Comparison of ENCODE assay signal across 19 cellular contexts in genomic region chr2:3205845-3206244, GRCh38.
"Had no signal": no experiment of that assay in that cellular context is flagged by ENCODE, and none has a peak within 500 bp of the region (broad histone marks: within the 10 kb centered on the region; RNA-seq: fewer than 3 reads in every experiment).

No MANE protein-coding gene starts in this region.

- H3K27me3 Mint-ChIP-seq: naive thymus-derived CD8-positive, alpha-beta T cell; type B pancreatic cell had no signal

- H3K4me1 ChIP-seq: heart right ventricle, right atrium auricular region, suprapubic skin had no signal

- H3K27me3 ChIP-seq: dorsolateral prefrontal cortex, gastrocnemius medialis, heart right ventricle, right atrium auricular region, suprapubic skin, thyroid gland had no signal

- H3K9me3 ChIP-seq: gastrocnemius medialis, mucosa of descending colon, right atrium auricular region, suprapubic skin, thyroid gland had no signal

- H3K4me3 Mint-ChIP-seq: type B pancreatic cell had no signal

- ATAC-seq: esophagus mucosa; gastrocnemius medialis; heart right ventricle; left lobe of liver; mucosa of descending colon; naive thymus-derived CD8-positive, alpha-beta T cell; stimulated activated naive CD8-positive, alpha-beta T cell treated with anti-CD3 and anti-CD28 coated beads, Interleukin-15, Interleukin-2, amounts not matched to agents 100 U/mL and 50 U/mL, for 24 hours had no signal

- H3K4me3 ChIP-seq: dorsolateral prefrontal cortex, gastrocnemius medialis, heart right ventricle, mucosa of descending colon, right atrium auricular region, suprapubic skin, thyroid gland had no signal

- H3K9me3 Mint-ChIP-seq: naive thymus-derived CD8-positive, alpha-beta T cell; type B pancreatic cell had no signal

- H3K27ac ChIP-seq: dorsolateral prefrontal cortex, gastrocnemius medialis, heart right ventricle, right atrium auricular region, suprapubic skin, thyroid gland had no signal

- H3K36me3 ChIP-seq: gastrocnemius medialis, thyroid gland had no signal

- DNase-seq: cortex of kidney; dorsolateral prefrontal cortex; effector memory CD4-positive, alpha-beta T cell; gastrocnemius medialis; heart right ventricle; hypothalamus; islet precursor cell; mammary epithelial cell; mucosa of descending colon; naive thymus-derived CD8-positive, alpha-beta T cell; small intestine; stimulated activated CD4-positive, alpha-beta T cell treated with anti-CD3 and anti-CD28 coated beads, Interleukin-12 subunit alpha, Interleukin-12 subunit beta, amount 100 ng/mL, for 4 hours; stimulated activated naive CD8-positive, alpha-beta T cell treated with anti-CD3 and anti-CD28 coated beads, Interleukin-15, Interleukin-2, amounts not matched to agents 100 U/mL and 50 U/mL, for 24 hours; thyroid gland had no signal

- H3K27ac Mint-ChIP-seq: type B pancreatic cell had no signal
